1 cellular context compared by ENCODE assay signal in genomic region chr7:54987772-54988171, GRCh38.
TF ChIP-seq lines count a peak whose summit lies in the region.

No MANE protein-coding gene starts in this region.

TF ChIP-seq in HepG2, 621 proteins besides CTCF, POLR2A, EP300 and RAD21 (continued from another document and continues in another):
- TF ChIP-seq DMTF1 (CRISPR knock-in tag; IDR thresholded peaks at IDR 0.05) (no peak), ZNF329 (CRISPR knock-in tag; IDR thresholded peaks at IDR 0.05; ENCODE audit: low read depth) (no peak), ZNF160 (CRISPR knock-in tag; IDR thresholded peaks at IDR 0.05) (no peak), ZNF33A (CRISPR knock-in tag; IDR thresholded peaks at IDR 0.05; ENCODE audit: borderline replicate concordance) (no peak), ZNF354B (CRISPR knock-in tag; IDR thresholded peaks at IDR 0.05) (no peak), FOSL1 (CRISPR knock-in tag; IDR thresholded peaks at IDR 0.05; ENCODE audit: borderline replicate concordance) (no peak), POGZ (CRISPR knock-in tag; IDR thresholded peaks at IDR 0.05) (no peak), FOSL2 (CRISPR knock-in tag; IDR thresholded peaks at IDR 0.05) (peak; percentile 34), ZEB1 (IDR thresholded peaks at IDR 0.05; ENCODE audit: insufficient replicate concordance, low read depth) (no peak), NRL (CRISPR knock-in tag; IDR thresholded peaks at IDR 0.05; ENCODE audit: borderline replicate concordance) (no peak), MED8 (CRISPR knock-in tag; IDR thresholded peaks at IDR 0.05; ENCODE audit: insufficient replicate concordance) (no peak), GMEB1 (CRISPR knock-in tag; IDR thresholded peaks at IDR 0.05; ENCODE audit: borderline replicate concordance) (no peak), CEBPZ (IDR thresholded peaks at IDR 0.05; ENCODE audit: low read length) (no peak), PRMT3 (CRISPR knock-in tag; IDR thresholded peaks at IDR 0.05; ENCODE audit: borderline replicate concordance, low read depth) (no peak), TAF15 (IDR thresholded peaks at IDR 0.05; ENCODE audit: low read depth, low read length, poor library complexity, severe bottlenecking) (no peak), MIER2 (CRISPR knock-in tag; IDR thresholded peaks at IDR 0.05) (no peak), MAZ (IDR thresholded peaks at IDR 0.05; ENCODE audit: borderline replicate concordance, low read depth, low read length) (no peak), MAZ (CRISPR knock-in tag; IDR thresholded peaks at IDR 0.05; ENCODE audit: low read depth) (no peak), BORCS8-MEF2B (CRISPR knock-in tag; IDR thresholded peaks at IDR 0.05) (no peak), MEIS1 (CRISPR knock-in tag; IDR thresholded peaks at IDR 0.05; ENCODE audit: borderline replicate concordance) (no peak), ZNF746 (CRISPR knock-in tag; IDR thresholded peaks at IDR 0.05) (no peak), ZNF3 (CRISPR knock-in tag; IDR thresholded peaks at IDR 0.05) (no peak), SP5 (CRISPR knock-in tag; IDR thresholded peaks at IDR 0.05; ENCODE audit: borderline replicate concordance, low read depth) (no peak), KDM6A (CRISPR knock-in tag; IDR thresholded peaks at IDR 0.05; ENCODE audit: low read depth) (0 out of 2 replicates have a peak, but pooled peaks have one; percentile 73), KMT2B (CRISPR knock-in tag; IDR thresholded peaks at IDR 0.05) (no peak), HBP1 (CRISPR knock-in tag; IDR thresholded peaks at IDR 0.05; ENCODE audit: low read depth) (no peak), SOX5 (CRISPR knock-in tag; IDR thresholded peaks at IDR 0.05; ENCODE audit: borderline replicate concordance) (peak; percentile 65), LBX2 (CRISPR knock-in tag; IDR thresholded peaks at IDR 0.05; ENCODE audit: borderline replicate concordance) (no peak), HOXA7 (CRISPR knock-in tag; IDR thresholded peaks at IDR 0.05) (no peak), SOX13 (IDR thresholded peaks at IDR 0.05) (no peak), SOX13 (CRISPR knock-in tag; conservative IDR thresholded peaks at IDR 0.05 in 1 of 2, IDR thresholded peaks at IDR 0.05 in 1 of 2) (peak in 1 of 2 experiments; percentile 72; a peak in 2 of 4 replicates)
- TF ChIP-seq, protein P1, sequence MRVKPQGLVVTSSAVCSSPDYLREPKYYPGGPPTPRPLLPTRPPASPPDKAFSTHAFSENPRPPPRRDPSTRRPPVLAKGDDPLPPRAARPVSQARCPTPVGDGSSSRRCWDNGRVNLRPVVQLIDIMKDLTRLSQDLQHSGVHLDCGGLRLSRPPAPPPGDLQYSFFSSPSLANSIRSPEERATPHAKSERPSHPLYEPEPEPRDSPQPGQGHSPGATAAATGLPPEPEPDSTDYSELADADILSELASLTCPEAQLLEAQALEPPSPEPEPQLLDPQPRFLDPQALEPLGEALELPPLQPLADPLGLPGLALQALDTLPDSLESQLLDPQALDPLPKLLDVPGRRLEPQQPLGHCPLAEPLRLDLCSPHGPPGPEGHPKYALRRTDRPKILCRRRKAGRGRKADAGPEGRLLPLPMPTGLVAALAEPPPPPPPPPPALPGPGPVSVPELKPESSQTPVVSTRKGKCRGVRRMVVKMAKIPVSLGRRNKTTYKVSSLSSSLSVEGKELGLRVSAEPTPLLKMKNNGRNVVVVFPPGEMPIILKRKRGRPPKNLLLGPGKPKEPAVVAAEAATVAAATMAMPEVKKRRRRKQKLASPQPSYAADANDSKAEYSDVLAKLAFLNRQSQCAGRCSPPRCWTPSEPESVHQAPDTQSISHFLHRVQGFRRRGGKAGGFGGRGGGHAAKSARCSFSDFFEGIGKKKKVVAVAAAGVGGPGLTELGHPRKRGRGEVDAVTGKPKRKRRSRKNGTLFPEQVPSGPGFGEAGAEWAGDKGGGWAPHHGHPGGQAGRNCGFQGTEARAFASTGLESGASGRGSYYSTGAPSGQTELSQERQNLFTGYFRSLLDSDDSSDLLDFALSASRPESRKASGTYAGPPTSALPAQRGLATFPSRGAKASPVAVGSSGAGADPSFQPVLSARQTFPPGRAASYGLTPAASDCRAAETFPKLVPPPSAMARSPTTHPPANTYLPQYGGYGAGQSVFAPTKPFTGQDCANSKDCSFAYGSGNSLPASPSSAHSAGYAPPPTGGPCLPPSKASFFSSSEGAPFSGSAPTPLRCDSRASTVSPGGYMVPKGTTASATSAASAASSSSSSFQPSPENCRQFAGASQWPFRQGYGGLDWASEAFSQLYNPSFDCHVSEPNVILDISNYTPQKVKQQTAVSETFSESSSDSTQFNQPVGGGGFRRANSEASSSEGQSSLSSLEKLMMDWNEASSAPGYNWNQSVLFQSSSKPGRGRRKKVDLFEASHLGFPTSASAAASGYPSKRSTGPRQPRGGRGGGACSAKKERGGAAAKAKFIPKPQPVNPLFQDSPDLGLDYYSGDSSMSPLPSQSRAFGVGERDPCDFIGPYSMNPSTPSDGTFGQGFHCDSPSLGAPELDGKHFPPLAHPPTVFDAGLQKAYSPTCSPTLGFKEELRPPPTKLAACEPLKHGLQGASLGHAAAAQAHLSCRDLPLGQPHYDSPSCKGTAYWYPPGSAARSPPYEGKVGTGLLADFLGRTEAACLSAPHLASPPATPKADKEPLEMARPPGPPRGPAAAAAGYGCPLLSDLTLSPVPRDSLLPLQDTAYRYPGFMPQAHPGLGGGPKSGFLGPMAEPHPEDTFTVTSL (CRISPR knock-in tag; IDR thresholded peaks at IDR 0.05; ENCODE audit: borderline replicate concordance): peak; percentile 90; the same call in 1 of the 2 replicates
- TF ChIP-seq, protein P2, sequence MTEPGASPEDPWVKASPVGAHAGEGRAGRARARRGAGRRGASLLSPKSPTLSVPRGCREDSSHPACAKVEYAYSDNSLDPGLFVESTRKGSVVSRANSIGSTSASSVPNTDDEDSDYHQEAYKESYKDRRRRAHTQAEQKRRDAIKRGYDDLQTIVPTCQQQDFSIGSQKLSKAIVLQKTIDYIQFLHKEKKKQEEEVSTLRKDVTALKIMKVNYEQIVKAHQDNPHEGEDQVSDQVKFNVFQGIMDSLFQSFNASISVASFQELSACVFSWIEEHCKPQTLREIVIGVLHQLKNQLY (CRISPR knock-in tag; IDR thresholded peaks at IDR 0.05): no peak
- TF ChIP-seq, protein P3, sequence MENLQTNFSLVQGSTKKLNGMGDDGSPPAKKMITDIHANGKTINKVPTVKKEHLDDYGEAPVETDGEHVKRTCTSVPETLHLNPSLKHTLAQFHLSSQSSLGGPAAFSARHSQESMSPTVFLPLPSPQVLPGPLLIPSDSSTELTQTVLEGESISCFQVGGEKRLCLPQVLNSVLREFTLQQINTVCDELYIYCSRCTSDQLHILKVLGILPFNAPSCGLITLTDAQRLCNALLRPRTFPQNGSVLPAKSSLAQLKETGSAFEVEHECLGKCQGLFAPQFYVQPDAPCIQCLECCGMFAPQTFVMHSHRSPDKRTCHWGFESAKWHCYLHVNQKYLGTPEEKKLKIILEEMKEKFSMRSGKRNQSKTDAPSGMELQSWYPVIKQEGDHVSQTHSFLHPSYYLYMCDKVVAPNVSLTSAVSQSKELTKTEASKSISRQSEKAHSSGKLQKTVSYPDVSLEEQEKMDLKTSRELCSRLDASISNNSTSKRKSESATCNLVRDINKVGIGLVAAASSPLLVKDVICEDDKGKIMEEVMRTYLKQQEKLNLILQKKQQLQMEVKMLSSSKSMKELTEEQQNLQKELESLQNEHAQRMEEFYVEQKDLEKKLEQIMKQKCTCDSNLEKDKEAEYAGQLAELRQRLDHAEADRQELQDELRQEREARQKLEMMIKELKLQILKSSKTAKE (CRISPR knock-in tag; IDR thresholded peaks at IDR 0.05; ENCODE audit: borderline replicate concordance): no peak
- TF ChIP-seq, protein P4, sequence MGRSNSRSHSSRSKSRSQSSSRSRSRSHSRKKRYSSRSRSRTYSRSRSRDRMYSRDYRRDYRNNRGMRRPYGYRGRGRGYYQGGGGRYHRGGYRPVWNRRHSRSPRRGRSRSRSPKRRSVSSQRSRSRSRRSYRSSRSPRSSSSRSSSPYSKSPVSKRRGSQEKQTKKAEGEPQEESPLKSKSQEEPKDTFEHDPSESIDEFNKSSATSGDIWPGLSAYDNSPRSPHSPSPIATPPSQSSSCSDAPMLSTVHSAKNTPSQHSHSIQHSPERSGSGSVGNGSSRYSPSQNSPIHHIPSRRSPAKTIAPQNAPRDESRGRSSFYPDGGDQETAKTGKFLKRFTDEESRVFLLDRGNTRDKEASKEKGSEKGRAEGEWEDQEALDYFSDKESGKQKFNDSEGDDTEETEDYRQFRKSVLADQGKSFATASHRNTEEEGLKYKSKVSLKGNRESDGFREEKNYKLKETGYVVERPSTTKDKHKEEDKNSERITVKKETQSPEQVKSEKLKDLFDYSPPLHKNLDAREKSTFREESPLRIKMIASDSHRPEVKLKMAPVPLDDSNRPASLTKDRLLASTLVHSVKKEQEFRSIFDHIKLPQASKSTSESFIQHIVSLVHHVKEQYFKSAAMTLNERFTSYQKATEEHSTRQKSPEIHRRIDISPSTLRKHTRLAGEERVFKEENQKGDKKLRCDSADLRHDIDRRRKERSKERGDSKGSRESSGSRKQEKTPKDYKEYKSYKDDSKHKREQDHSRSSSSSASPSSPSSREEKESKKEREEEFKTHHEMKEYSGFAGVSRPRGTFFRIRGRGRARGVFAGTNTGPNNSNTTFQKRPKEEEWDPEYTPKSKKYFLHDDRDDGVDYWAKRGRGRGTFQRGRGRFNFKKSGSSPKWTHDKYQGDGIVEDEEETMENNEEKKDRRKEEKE (IDR thresholded peaks at IDR 0.05): no peak
- TF ChIP-seq, protein P5, sequence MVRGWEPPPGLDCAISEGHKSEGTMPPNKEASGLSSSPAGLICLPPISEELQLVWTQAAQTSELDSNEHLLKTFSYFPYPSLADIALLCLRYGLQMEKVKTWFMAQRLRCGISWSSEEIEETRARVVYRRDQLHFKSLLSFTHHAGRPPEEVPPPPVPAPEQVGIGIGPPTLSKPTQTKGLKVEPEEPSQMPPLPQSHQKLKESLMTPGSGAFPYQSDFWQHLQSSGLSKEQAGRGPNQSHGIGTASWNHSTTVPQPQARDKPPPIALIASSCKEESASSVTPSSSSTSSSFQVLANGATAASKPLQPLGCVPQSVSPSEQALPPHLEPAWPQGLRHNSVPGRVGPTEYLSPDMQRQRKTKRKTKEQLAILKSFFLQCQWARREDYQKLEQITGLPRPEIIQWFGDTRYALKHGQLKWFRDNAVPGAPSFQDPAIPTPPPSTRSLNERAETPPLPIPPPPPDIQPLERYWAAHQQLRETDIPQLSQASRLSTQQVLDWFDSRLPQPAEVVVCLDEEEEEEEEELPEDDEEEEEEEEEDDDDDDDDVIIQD (CRISPR knock-in tag; IDR thresholded peaks at IDR 0.05; ENCODE audit: low read depth): peak; percentile 59; the same call in 1 of the 2 replicates
